ENCODE assay signal across 13 cellular contexts in the genomic region with DNA sequence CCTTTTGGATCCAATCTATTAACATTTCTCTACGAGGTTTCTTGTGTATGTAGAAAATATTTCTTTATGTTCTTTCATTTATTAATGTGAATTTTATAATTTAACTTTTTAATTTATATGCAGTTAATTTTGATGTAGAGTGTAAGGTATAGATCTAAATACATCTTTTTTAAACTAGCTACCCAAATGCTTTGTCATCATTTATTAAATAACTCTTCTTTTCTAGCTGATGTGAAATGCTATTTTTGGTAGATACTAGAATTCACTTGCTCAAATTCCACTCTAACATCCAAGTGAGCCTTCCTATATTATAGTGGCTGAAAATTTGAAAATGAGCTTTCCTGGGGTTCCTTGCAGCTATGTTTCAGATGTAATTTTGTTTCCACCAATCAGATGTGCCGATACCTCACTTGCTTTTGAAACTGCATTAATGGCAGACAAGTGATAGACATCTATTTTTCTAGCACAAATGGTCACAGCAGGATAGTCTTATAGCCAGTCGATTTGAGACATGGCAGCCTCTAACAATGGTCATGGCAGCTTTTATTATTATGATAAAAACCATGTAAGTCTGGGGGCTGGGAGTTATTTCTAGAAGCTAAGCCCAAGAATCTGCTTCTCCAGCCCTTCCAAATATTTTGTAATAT. TPM values are rescaled to one million over a fixed set of nuclear protein-coding genes. Genes with fewer than 3 reads are reported as not detected.
"Had no signal": no experiment of that assay in that cellular context is flagged by ENCODE, and none has a peak within 500 bp of the region (broad histone marks: within the 10 kb centered on the region; RNA-seq: fewer than 3 reads in every experiment).

No MANE protein-coding gene starts in this region.

- H3K36me3 ChIP-seq: HAP-1 had no signal

- H3K4me1 ChIP-seq: HAP-1 had no signal

- H3K4me2 ChIP-seq: KMS-11 had no signal

- H3K9me3 ChIP-seq: HAP-1 had no signal

- FAIRE-seq: HTR-8/SVneo had no signal

- ATAC-seq: HCT116 had no signal

- H3K9ac ChIP-seq: GM23248, KMS-11 had no signal

- H2AFZ ChIP-seq: GM23248 had no signal

- H3K4me3 ChIP-seq: GM23248, HAP-1 had no signal

- H3K27ac ChIP-seq: GM23248, KMS-11 had no signal

- DNase-seq: GM23248, GOT3, H7, HFFc6, Karpas-422, KBM-7 had no signal

RNA-seq across cellular contexts. Expression of a gene that starts 10.9 kb away (rescaled TPM):
- total RNA-seq: GM23248, H4, H7, HFFc6, HT-29 had no signal
- polyA plus RNA-seq: GM23248 had no signal

RNA-seq across cellular contexts. Expression of a gene that starts 58.1 kb away (rescaled TPM):
- total RNA-seq: GM23248, H4, H7, HFFc6, HT-29 had no signal
- polyA plus RNA-seq: GM23248, IgD-negative memory B cell had no signal
